ENCODE assay signal across 1 cellular context in the genomic region with DNA sequence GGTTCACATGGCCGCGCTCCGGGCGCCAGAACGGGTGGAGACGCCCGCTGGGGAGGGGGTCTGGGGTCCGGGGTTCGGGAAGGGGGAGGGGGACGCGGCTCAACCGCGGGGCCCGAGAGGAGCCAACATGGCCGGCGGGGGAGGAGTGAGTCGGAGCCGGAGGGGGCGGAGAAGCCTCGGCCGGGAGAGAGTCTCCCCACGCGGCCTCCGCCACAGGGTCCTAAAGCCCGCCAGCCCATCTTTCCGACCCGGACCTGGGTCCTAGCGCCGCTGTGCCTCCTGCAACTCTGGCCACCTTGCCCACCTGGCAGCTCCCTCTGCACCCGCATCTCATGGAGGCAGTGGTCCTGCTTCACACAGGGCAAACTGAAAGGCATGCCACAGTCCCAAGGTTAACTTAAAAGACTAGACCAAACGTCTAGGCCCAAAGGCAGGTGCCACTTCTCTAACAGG.
TF ChIP-seq lines count a peak whose summit lies in the region.

Gene BAZ2A, minus strand, starts transcription at position 147 of the 453 bp plus-strand sequence. CDS start 12,796 bp downstream, outside the sequence.

TF ChIP-seq in GM12878, 131 proteins besides CTCF, POLR2A, EP300 and RAD21 (continued from another document and continues in another):
- TF ChIP-seq SKIL (IDR thresholded peaks at IDR 0.05; ENCODE audit: low read depth, poor library complexity, severe bottlenecking) (peak; percentile 33), SMAD1 (IDR thresholded peaks at IDR 0.05; ENCODE audit: low read depth, partially characterized antibody) (no peak), ZBTB11 (CRISPR knock-in tag; IDR thresholded peaks at IDR 0.05) (no peak), SIN3A (IDR thresholded peaks at IDR 0.05; ENCODE audit: low read depth, low read length) (peak; percentile 92), POLR2AphosphoS2 (IDR thresholded peaks at IDR 0.05; ENCODE audit: low read depth, low read length) (no peak), NKRF (conservative IDR thresholded peaks at IDR 0.05) (peak; percentile 76), SUZ12 (IDR thresholded peaks at IDR 0.05; ENCODE audit: unreplicated experiment) (no peak), RB1 (IDR thresholded peaks at IDR 0.05; ENCODE audit: borderline replicate concordance) (no peak), ASH2L (IDR thresholded peaks at IDR 0.05; ENCODE audit: borderline replicate concordance, low read depth) (no peak), NFXL1 (IDR thresholded peaks at IDR 0.05; ENCODE audit: borderline replicate concordance) (no peak), KDM1A (IDR thresholded peaks at IDR 0.05; ENCODE audit: borderline replicate concordance) (no peak), ZBTB40 (IDR thresholded peaks at IDR 0.05; ENCODE audit: borderline replicate concordance) (peak; percentile 54; the same call in 1 of the 2 replicates), RELA (IDR thresholded peaks at IDR 0.05; ENCODE audit: borderline replicate concordance, partially characterized antibody) (no peak), CREB1 (IDR thresholded peaks at IDR 0.05; ENCODE audit: low read depth) (no peak), ZBED1 (IDR thresholded peaks at IDR 0.05; ENCODE audit: borderline replicate concordance) (no peak; the same call in 1 of the 2 replicates), MTA2 (IDR thresholded peaks at IDR 0.05; ENCODE audit: low read depth) (peak; percentile 37; the same call in 1 of the 2 replicates), NRF1 (conservative IDR thresholded peaks at IDR 0.05; ENCODE audit: low read depth, low read length) (no peak), IRF4 (IDR thresholded peaks at IDR 0.05; ENCODE audit: low read depth, low read length) (peak; percentile 81), RCOR1 (conservative IDR thresholded peaks at IDR 0.05; ENCODE audit: low read depth, low read length) (0 out of 2 replicates have a peak, but pooled peaks have one; percentile 59), TCF12 (IDR thresholded peaks at IDR 0.05; ENCODE audit: low read depth, low read length) (peak; percentile 90), SMARCA5 (IDR thresholded peaks at IDR 0.05) (peak; percentile 97), SPI1 (IDR thresholded peaks at IDR 0.05; ENCODE audit: borderline replicate concordance, insufficient read depth, low read depth, low read length) (no peak), WRNIP1 (IDR thresholded peaks at IDR 0.05; ENCODE audit: borderline replicate concordance, low read depth, low read length) (no peak), NR2C2 (IDR thresholded peaks at IDR 0.05; ENCODE audit: borderline replicate concordance, control insufficient read depth, insufficient read length, low read depth) (no peak), PRDM15 (CRISPR knock-in tag; IDR thresholded peaks at IDR 0.05) (no peak), ATF7 (IDR thresholded peaks at IDR 0.05; ENCODE audit: low read depth) (peak; percentile 23; the same call in 1 of the 2 replicates), KLF5 (IDR thresholded peaks at IDR 0.05; ENCODE audit: partially characterized antibody) (no peak), CBFB (IDR thresholded peaks at IDR 0.05; ENCODE audit: low read depth) (peak; percentile 84; the same call in 1 of the 2 replicates), ZNF384 (IDR thresholded peaks at IDR 0.05; ENCODE audit: borderline replicate concordance, low read depth, low read length) (no peak), FOXK2 (IDR thresholded peaks at IDR 0.05) (no peak), ESRRA (IDR thresholded peaks at IDR 0.05; ENCODE audit: low read length) (no peak), TAF1 (IDR thresholded peaks at IDR 0.05; ENCODE audit: borderline replicate concordance, low read depth, low read length) (peak; percentile 51; the same call in 1 of the 2 replicates), CREM (IDR thresholded peaks at IDR 0.05; ENCODE audit: low read depth) (peak; percentile 88), HDGF (IDR thresholded peaks at IDR 0.05) (no peak; the same call in 1 of the 2 replicates), RFX5 (IDR thresholded peaks at IDR 0.05; ENCODE audit: low read depth, low read length) (no peak), BCL11A (IDR thresholded peaks at IDR 0.05; ENCODE audit: low read depth, low read length) (no peak)
- TF ChIP-seq, protein P1, sequence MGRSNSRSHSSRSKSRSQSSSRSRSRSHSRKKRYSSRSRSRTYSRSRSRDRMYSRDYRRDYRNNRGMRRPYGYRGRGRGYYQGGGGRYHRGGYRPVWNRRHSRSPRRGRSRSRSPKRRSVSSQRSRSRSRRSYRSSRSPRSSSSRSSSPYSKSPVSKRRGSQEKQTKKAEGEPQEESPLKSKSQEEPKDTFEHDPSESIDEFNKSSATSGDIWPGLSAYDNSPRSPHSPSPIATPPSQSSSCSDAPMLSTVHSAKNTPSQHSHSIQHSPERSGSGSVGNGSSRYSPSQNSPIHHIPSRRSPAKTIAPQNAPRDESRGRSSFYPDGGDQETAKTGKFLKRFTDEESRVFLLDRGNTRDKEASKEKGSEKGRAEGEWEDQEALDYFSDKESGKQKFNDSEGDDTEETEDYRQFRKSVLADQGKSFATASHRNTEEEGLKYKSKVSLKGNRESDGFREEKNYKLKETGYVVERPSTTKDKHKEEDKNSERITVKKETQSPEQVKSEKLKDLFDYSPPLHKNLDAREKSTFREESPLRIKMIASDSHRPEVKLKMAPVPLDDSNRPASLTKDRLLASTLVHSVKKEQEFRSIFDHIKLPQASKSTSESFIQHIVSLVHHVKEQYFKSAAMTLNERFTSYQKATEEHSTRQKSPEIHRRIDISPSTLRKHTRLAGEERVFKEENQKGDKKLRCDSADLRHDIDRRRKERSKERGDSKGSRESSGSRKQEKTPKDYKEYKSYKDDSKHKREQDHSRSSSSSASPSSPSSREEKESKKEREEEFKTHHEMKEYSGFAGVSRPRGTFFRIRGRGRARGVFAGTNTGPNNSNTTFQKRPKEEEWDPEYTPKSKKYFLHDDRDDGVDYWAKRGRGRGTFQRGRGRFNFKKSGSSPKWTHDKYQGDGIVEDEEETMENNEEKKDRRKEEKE (IDR thresholded peaks at IDR 0.05): no peak
